ENCODE assay signal across 28 cellular contexts in the genomic region with DNA sequence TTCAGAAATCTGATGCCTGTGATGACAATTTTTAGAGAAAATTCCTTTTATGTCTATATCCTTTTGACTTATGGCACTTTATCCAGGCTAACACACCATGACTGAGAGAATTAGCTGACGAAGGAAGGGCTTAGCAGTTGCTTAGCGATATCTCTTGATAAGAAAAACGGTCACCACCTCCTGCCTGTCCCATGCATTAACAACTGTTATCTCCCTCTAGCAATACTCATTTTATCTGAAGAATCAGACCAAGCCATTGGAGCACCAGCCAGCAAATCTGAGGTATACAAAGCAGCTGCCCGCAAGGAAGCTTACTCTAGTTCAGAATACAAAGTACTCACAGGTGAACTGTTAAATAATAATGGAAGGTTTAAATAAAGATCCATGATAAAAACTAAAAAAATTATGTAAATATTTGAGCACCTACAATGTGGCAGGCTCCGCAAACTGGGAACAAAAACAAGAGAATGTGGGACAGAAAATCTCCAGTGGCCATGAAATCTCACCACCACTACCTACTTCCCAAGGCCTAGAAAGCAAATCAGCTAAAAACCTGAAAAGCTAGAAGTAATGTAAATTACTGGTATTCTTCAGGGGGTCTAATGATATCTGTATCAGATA. TPM values are rescaled to one million over a fixed set of nuclear protein-coding genes. Genes with fewer than 3 reads are reported as not detected.
DNase-seq lines count a peak whose midpoint lies in the region; ATAC-seq, FAIRE-seq and TF ChIP-seq lines count a peak whose summit lies in the region.
"Had no signal": no experiment of that assay in that cellular context is flagged by ENCODE, and none has a peak within 500 bp of the region (broad histone marks: within the 10 kb centered on the region; RNA-seq: fewer than 3 reads in every experiment).

No MANE protein-coding gene starts in this region.

- peaks cover 31% of the 10 kb centered on the region for H3K4me1 Mint-ChIP-seq in endothelial cell (ENCODE audit: unreplicated experiment)
- H3K4me1 Mint-ChIP-seq: IgD-negative memory B cell, memory B cell had no signal

- peak overlapping the region; percentile 23 for H3K27ac ChIP-seq in VCaP
- H3K27ac ChIP-seq in pancreas, result no peak overlapping the region
- H3K27ac ChIP-seq in coronary artery, result no peak overlapping the region
- H3K27ac ChIP-seq: C4-2B, epithelial cell of prostate, heart right ventricle, right atrium auricular region, spleen had no signal

- no peaks in the 10 kb centered on the region for H3K36me3 ChIP-seq in pancreas
- H3K36me3 ChIP-seq: heart right ventricle, MG63, right atrium auricular region, spleen had no signal

- no peak overlapping the region for H3K4me3 ChIP-seq in pancreas
- H3K4me3 ChIP-seq in coronary artery, result no peak overlapping the region
- H3K4me3 ChIP-seq: dorsolateral prefrontal cortex, heart right ventricle, MG63, right atrium auricular region, spleen had no signal

- WGBS in pancreas, 2 donors, result 28 to 30% methylated on average over 5 of the region's 5 CpGs

- peaks cover 22% of the 10 kb centered on the region for H3K36me3 Mint-ChIP-seq in endothelial cell (ENCODE audit: low read depth, unreplicated experiment)
- H3K36me3 Mint-ChIP-seq: IgD-negative memory B cell, memory B cell had no signal

- peaks cover 8% of the 10 kb centered on the region for H3K27me3 Mint-ChIP-seq in endothelial cell (ENCODE audit: unreplicated experiment)
- H3K27me3 Mint-ChIP-seq: IgD-negative memory B cell had no signal

- peak in 72 of 76 experiments; percentile 11 to 92 (median 66) for DNase-seq in HUDEP-2 (lab: John Stamatoyannopoulos, UW; ENCODE audit: unreplicated experiment in 76 of 76)
- peak; percentile 86 for DNase-seq in NCI-H526 (lab: John Stamatoyannopoulos, UW)
- no peak for DNase-seq in pancreas
- DNase-seq in endothelial cell (ENCODE audit: low spot score), result no peak
- no peak for DNase-seq in coronary artery (ENCODE audit: low spot score)
- DNase-seq in occipital lobe (lab: John Stamatoyannopoulos, UW), result no peak
- DNase-seq: activated CD4-positive, CD25-positive, alpha-beta regulatory T cell treated with anti-CD3 and anti-CD28 coated beads, Interleukin-2, amount 50 U/mL, for 72 hours; activated CD8-positive, alpha-beta T cell treated with anti-CD3 and anti-CD28 coated beads, Interleukin-2, amount 10 ng/mL, durations not matched to agents 7 days and 5 days; activated gamma-delta T cell treated with Interleukin-2 at 50 U/mL for 16 hours; dorsolateral prefrontal cortex; heart right ventricle; left colon; MG63; NCI-H1436; NCI-H2171 treated with DMSO at 0.1 percent for 48 hours; NCI-H524; spleen; stimulated activated CD4-positive, alpha-beta T cell treated with anti-CD3 and anti-CD28 coated beads, Interleukin-4, amount 100 ng/mL, for 24 hours; stimulated activated naive CD4-positive, alpha-beta T cell; SW 1271; T1000 had no signal

- H3K27me3 ChIP-seq in pancreas, result no peaks in the 10 kb centered on the region
- H3K27me3 ChIP-seq: dorsolateral prefrontal cortex, heart right ventricle, MG63, right atrium auricular region, spleen had no signal

- no peak overlapping the region for H3K4me3 Mint-ChIP-seq in endothelial cell (ENCODE audit: unreplicated experiment)
- H3K4me3 Mint-ChIP-seq: activated CD8-positive, alpha-beta T cell treated with anti-CD3 and anti-CD28 coated beads, Interleukin-2, amount 10 ng/mL, durations not matched to agents 7 days and 5 days; IgD-negative memory B cell; memory B cell had no signal

- intact Hi-C loops in pancreas (cut with DNase I), result no loop called here

- no peak for TF ChIP-seq CTCF in VCaP (conservative IDR thresholded peaks at IDR 0.05)
- TF ChIP-seq CTCF in pancreas (IDR thresholded peaks at IDR 0.05), result no peak
- TF ChIP-seq CTCF in endothelial cell (IDR thresholded peaks at IDR 0.05; ENCODE audit: unreplicated experiment), result no peak
- no peak for TF ChIP-seq CTCF in coronary artery (IDR thresholded peaks at IDR 0.05)

- no peaks in the 10 kb centered on the region for H3K9me3 Mint-ChIP-seq in endothelial cell (ENCODE audit: unreplicated experiment)
- H3K9me3 Mint-ChIP-seq: IgD-negative memory B cell, memory B cell had no signal

- FAIRE-seq in pancreas (lab: Jason Lieb, UNC), result no peak
- FAIRE-seq: G401.6 had no signal

- no peaks in the 10 kb centered on the region for H3K9me3 ChIP-seq in pancreas
- H3K9me3 ChIP-seq: heart right ventricle, MG63, right atrium auricular region, spleen had no signal

- H3K4me1 ChIP-seq in pancreas, result no peaks in the 10 kb centered on the region
- H3K4me1 ChIP-seq: right atrium auricular region had no signal

- H3K27ac Mint-ChIP-seq in endothelial cell (ENCODE audit: unreplicated experiment), result no peak overlapping the region
- H3K27ac Mint-ChIP-seq: activated CD8-positive, alpha-beta T cell treated with anti-CD3 and anti-CD28 coated beads, Interleukin-2, amount 10 ng/mL, durations not matched to agents 7 days and 5 days; IgD-negative memory B cell; memory B cell had no signal

- peak in 3 of 4 donors; percentile 42 to 69 (median 48) for ATAC-seq in pancreas
- ATAC-seq: activated CD8-positive, alpha-beta T cell treated with anti-CD3 and anti-CD28 coated beads, Interleukin-2, amount 10 ng/mL, durations not matched to agents 7 days and 5 days; heart right ventricle; left colon had no signal

RNA-seq across cellular contexts. Expression of a gene that starts 24.3 kb away (rescaled TPM):
- total RNA-seq in pancreas, result 10 to 100 TPM in 2 of 6 donors, 1 to 10 TPM in 4; 5.2 to 12.9 (median 6.3) TPM
- polyA plus RNA-seq in pancreas, result 1 to 10 TPM; 1.7 to 3.6 TPM
- total RNA-seq in endothelial cell (ENCODE audit: unreplicated experiment), result 71.8 TPM
- 10.6 TPM for total RNA-seq in occipital lobe
- total RNA-seq: activated CD8-positive, alpha-beta T cell treated with anti-CD3 and anti-CD28 coated beads, Interleukin-2, amount 10 ng/mL, durations not matched to agents 7 days and 5 days had no signal
- polyA plus RNA-seq: IgD-negative memory B cell had no signal

Comparison
In these comparisons a context has a peak if more than half of its experiments do, and no peak if none do; other contexts are left out.
1. DNase-seq: peak in HUDEP-2 (72 of 76) and NCI-H526 (2 of 2); none in pancreas (0 of 6), endothelial cell (single experiment), coronary artery (single experiment) and occipital lobe (single experiment).